33 cellular contexts compared by ENCODE assay signal in genomic region chr21:20789696-20790095, GRCh38.
A peak's percentile ranks its signal among the peaks of the same experiment; 100 is the strongest.
DNase-seq lines count a peak whose midpoint lies in the region; ATAC-seq, FAIRE-seq and TF ChIP-seq lines count a peak whose summit lies in the region.
"Had no signal": no experiment of that assay in that cellular context is flagged by ENCODE, and none has a peak within 500 bp of the region (broad histone marks: within the 10 kb centered on the region; RNA-seq: fewer than 3 reads in every experiment).

No MANE protein-coding gene starts in this region.

- H3K36me3 ChIP-seq in bronchial epithelial cell (ENCODE audit: control insufficient read depth, insufficient read depth, low read length) (no peaks in the 10 kb centered on the region), subcutaneous abdominal adipose tissue (ENCODE audit: control insufficient read depth in 5 of 5, insufficient read depth in 5 of 5, low read length in 5 of 5) (no peaks in the 10 kb centered on the region)
- H3K36me3 ChIP-seq: brain microvascular endothelial cell, MG63, suprapubic skin had no signal

- H3K27ac ChIP-seq in subcutaneous abdominal adipose tissue (ENCODE audit: low read depth, low read length) (peak overlapping the region; percentile 37), foreskin keratinocyte (no peak overlapping the region)
- H3K27ac ChIP-seq: brain microvascular endothelial cell, C4-2B, GM23248 had no signal

- peaks cover 0 to 14% (median 0%) of the 10 kb centered on the region in 5 donors for H3K4me1 ChIP-seq in subcutaneous abdominal adipose tissue (ENCODE audit: control insufficient read depth in 5 of 5, insufficient read depth in 5 of 5, low read length in 5 of 5)
- no peaks in the 10 kb centered on the region for H3K4me1 ChIP-seq in foreskin keratinocyte
- H3K4me1 ChIP-seq: suprapubic skin had no signal

- no peak for TF ChIP-seq CTCF in bronchial epithelial cell (IDR thresholded peaks at IDR 0.05; ENCODE audit: insufficient read depth, low read length, severe bottlenecking)
- no peak for TF ChIP-seq CTCF in foreskin keratinocyte (conservative IDR thresholded peaks at IDR 0.05)

- H3K9me3 ChIP-seq in subcutaneous abdominal adipose tissue (ENCODE audit: control insufficient read depth in 5 of 5, low read length in 5 of 5) = no peaks in the 10 kb centered on the region
- H3K9me3 ChIP-seq: MG63, mucosa of descending colon, suprapubic skin had no signal

- H3K4me3 ChIP-seq in bronchial epithelial cell (ENCODE audit: low read depth, low read length) (no peak overlapping the region), subcutaneous abdominal adipose tissue (ENCODE audit: low read depth in 1 of 5, low read length in 5 of 5) (no peak overlapping the region)
- H3K4me3 ChIP-seq: GM23248, lung, MG63, mucosa of descending colon, suprapubic skin had no signal

- peak; percentile 8 for DNase-seq in SIG-M5 treated with dmso at 0.1 percent for 504 hours (lab: John Stamatoyannopoulos, UW; ENCODE audit: unreplicated experiment)
- DNase-seq in SIG-M5 (lab: John Stamatoyannopoulos, UW) = no peak
- DNase-seq in bronchial epithelial cell (ENCODE audit: low read depth) = peak; percentile 4
- DNase-seq in fibroblast of the conjunctiva (ENCODE audit: low read depth) = peak; percentile 30
- DNase-seq in foreskin keratinocyte = no peak
- DNase-seq: 8988T; activated CD4-positive, alpha-beta memory T cell treated with anti-CD3 and anti-CD28 coated beads, Interleukin-2, amount 10 ng/mL, durations not matched to agents 7 days and 5 days; activated CD8-positive, alpha-beta memory T cell treated with anti-CD3 and anti-CD28 coated beads, Interleukin-2, amount 50 U/mL, for 4 hours; activated naive CD4-positive, alpha-beta T cell; amniotic stem cell; brain microvascular endothelial cell; COR-L47; DMS53; foreskin melanocyte; GM23248; KG1; MG63; mucosa of descending colon; NCI-H1417; NCI-H2029 treated with DMSO at 0.1 percent for 48 hours; NCI-H526; NK-92 treated with Interleukin-12 subunit alpha and Interleukin-12 subunit beta, amount 100 ng/mL, for 24 hours; PC-3; stimulated activated naive B cell treated with anti-CD40 and anti-IgM and Interleukin-4, amounts not matched to agents 10 μg/mL and 1 μg/mL and 100 μg/mL, for 72 hours had no signal

- no peak for FAIRE-seq in bronchial epithelial cell (lab: Jason Lieb, UNC)
- FAIRE-seq: HTR-8/SVneo had no signal

- no peak for ATAC-seq in GM21619 (IDR thresholded peaks at IDR 0.05; ENCODE audit: unreplicated experiment)
- no peak for ATAC-seq in foreskin keratinocyte
- ATAC-seq in GM19463 (IDR thresholded peaks at IDR 0.05; ENCODE audit: unreplicated experiment) = no peak
- ATAC-seq: mucosa of descending colon; natural killer cell treated with Interleukin-12 subunit alpha and Interleukin-12 subunit beta and Interleukin-15 and Interleukin-18, amount 100 ng/mL, for 72 hours; PC-3; Right ventricle myocardium inferior; stimulated activated naive B cell treated with anti-CD40 and anti-IgM and Interleukin-4, amounts not matched to agents 10 μg/mL and 1 μg/mL and 100 μg/mL, for 72 hours had no signal

- H3K27me3 ChIP-seq in bronchial epithelial cell (ENCODE audit: control insufficient read depth, insufficient read depth, low read length) (no peaks in the 10 kb centered on the region), subcutaneous abdominal adipose tissue (ENCODE audit: control insufficient read depth in 5 of 5, insufficient read depth in 4 of 5, low read length in 5 of 5) (no peaks in the 10 kb centered on the region), foreskin keratinocyte (no peaks in the 10 kb centered on the region)
- H3K27me3 ChIP-seq: brain microvascular endothelial cell, MG63, suprapubic skin had no signal

- H3K9ac ChIP-seq in subcutaneous abdominal adipose tissue (ENCODE audit: low read length in 5 of 5) = no peak overlapping the region
- H3K9ac ChIP-seq: GM23248 had no signal

Comparison
In these comparisons a context has a peak if more than half of its experiments do, and no peak if none do; other contexts are left out.
1. DNase-seq: peak in SIG-M5 treated with dmso at 0.1 percent for 504 hours (single experiment), bronchial epithelial cell (single experiment) and fibroblast of the conjunctiva (single experiment); none in SIG-M5 (single experiment) and foreskin keratinocyte (0 of 2).